Comparison of ENCODE assay signal across 34 cellular contexts in genomic region chr12:13258717-13259119, GRCh38.
"Had no signal": no experiment of that assay in that cellular context is flagged by ENCODE, and none has a peak within 500 bp of the region (broad histone marks: within the 10 kb centered on the region; RNA-seq: fewer than 3 reads in every experiment).

No MANE protein-coding gene starts in this region.

- H3K4me2 ChIP-seq: smooth muscle cell had no signal

- H3K9me3 Mint-ChIP-seq: activated T-cell treated with anti-CD3 and anti-CD28 coated beads, Interleukin-2, amount 50 U/mL, for 72 hours; effector memory CD8-positive, alpha-beta T cell; immature natural killer cell; naive thymus-derived CD8-positive, alpha-beta T cell; stimulated activated naive CD8-positive, alpha-beta T cell treated with anti-CD3 and anti-CD28 coated beads, Interleukin-15, amount 100 ng/mL, for 72 hours; T-helper 2 cell treated with Interferon-gamma antibody and Interleukin-4, amounts not matched to agents 5 μg/mL and 100 μg/mL, for 36 hours had no signal

- H3K36me3 Mint-ChIP-seq: activated naive CD8-positive, alpha-beta T cell treated with anti-CD3 and anti-CD28 coated beads for 36 hours; immature natural killer cell; naive thymus-derived CD8-positive, alpha-beta T cell; stimulated activated memory B cell treated with anti-CD40 and anti-IgM and Interleukin-4, amounts not matched to agents 10 μg/mL and 1 μg/mL and 100 μg/mL, for 72 hours had no signal

- H3K27me3 ChIP-seq: adrenal gland, body of pancreas, cardiac muscle cell, colonic mucosa, right atrium auricular region, thyroid gland, upper lobe of right lung had no signal

- H3K4me3 ChIP-seq: adrenal gland, body of pancreas, cardiac muscle cell, colonic mucosa, lower lobe of right lung, right atrium auricular region, smooth muscle cell, thyroid gland, upper lobe of right lung had no signal

- ATAC-seq: activated CD4-positive, alpha-beta T cell treated with anti-CD3 and anti-CD28 coated beads for 36 hours; activated T-cell treated with anti-CD3 and anti-CD28 coated beads, Interleukin-2, amount 50 U/mL, for 72 hours; body of pancreas; effector memory CD8-positive, alpha-beta T cell; left lobe of liver; naive thymus-derived CD8-positive, alpha-beta T cell; stimulated activated memory B cell treated with anti-CD40 and anti-IgM and Interleukin-4, amounts not matched to agents 10 μg/mL and 1 μg/mL and 100 μg/mL, for 72 hours; stimulated activated naive CD8-positive, alpha-beta T cell treated with anti-CD3 and anti-CD28 coated beads, Interleukin-15, amount 100 ng/mL, for 72 hours; upper lobe of right lung had no signal

- H3K27ac Mint-ChIP-seq: activated CD4-positive, alpha-beta T cell treated with anti-CD3 and anti-CD28 coated beads for 36 hours; activated naive CD8-positive, alpha-beta T cell treated with anti-CD3 and anti-CD28 coated beads for 36 hours; activated T-cell treated with anti-CD3 and anti-CD28 coated beads, Interleukin-2, amount 50 U/mL, for 72 hours; effector memory CD8-positive, alpha-beta T cell; immature natural killer cell; naive thymus-derived CD8-positive, alpha-beta T cell; stimulated activated memory B cell treated with anti-CD40 and anti-IgM and Interleukin-4, amounts not matched to agents 10 μg/mL and 1 μg/mL and 100 μg/mL, for 72 hours; T-helper 2 cell treated with Interferon-gamma antibody and Interleukin-4, amounts not matched to agents 5 μg/mL and 100 μg/mL, for 36 hours had no signal

- H3K4me1 ChIP-seq: colonic mucosa had no signal

- DNase-seq: activated CD4-positive, alpha-beta T cell treated with anti-CD3 and anti-CD28 coated beads for 36 hours; activated CD4-positive, alpha-beta T cell treated with anti-CD3 and anti-CD28 coated beads, Interleukin-2, amount 50 U/mL, for 4 hours; activated CD4-positive, CD25-positive, alpha-beta regulatory T cell; activated effector memory CD4-positive, alpha-beta T cell treated with Interleukin-2 at 50 U/mL for 16 hours; activated naive CD4-positive, alpha-beta T cell treated with Interleukin-2 at 50 U/mL for 16 hours; activated naive CD8-positive, alpha-beta T cell treated with anti-CD3 and anti-CD28 coated beads for 36 hours; activated T-cell treated with anti-CD3 and anti-CD28 coated beads for 4 hours; activated T-cell treated with anti-CD3 and anti-CD28 coated beads, Interleukin-2, amount 50 U/mL, for 72 hours; adrenal gland; aorta; body of pancreas; cerebellar nuclear complex; colonic mucosa; effector memory CD8-positive, alpha-beta T cell; foreskin fibroblast; head of caudate nucleus; hypothalamus; immature natural killer cell; lower lobe of right lung; naive thymus-derived CD8-positive, alpha-beta T cell; stimulated activated CD4-positive, alpha-beta T cell treated with anti-CD3 and anti-CD28 coated beads, Interleukin-1b, Interleukin-23, amount 100 ng/mL, for 48 hours; stimulated activated CD4-positive, alpha-beta T cell treated with anti-CD3 and anti-CD28 coated beads, Interleukin-4, amount 100 ng/mL, for 4 hours; stimulated activated CD8-positive, alpha-beta memory T cell treated with anti-CD3 and anti-CD28 coated beads, Interleukin-4, amount 100 ng/mL, for 48 hours; stimulated activated naive CD8-positive, alpha-beta T cell treated with anti-CD3 and anti-CD28 coated beads, Interleukin-15, amount 100 ng/mL, for 72 hours; substantia nigra; T-helper 1 cell; thyroid gland; upper lobe of right lung had no signal

- H3K9me3 ChIP-seq: adrenal gland, body of pancreas, colonic mucosa, lower lobe of right lung, right atrium auricular region, thyroid gland, upper lobe of right lung had no signal

- H3K27me3 Mint-ChIP-seq: activated CD4-positive, alpha-beta T cell treated with anti-CD3 and anti-CD28 coated beads for 36 hours; stimulated activated naive CD8-positive, alpha-beta T cell treated with anti-CD3 and anti-CD28 coated beads, Interleukin-15, amount 100 ng/mL, for 72 hours had no signal

- H3K36me3 ChIP-seq: adrenal gland, cardiac muscle cell, colonic mucosa, lower lobe of right lung, right atrium auricular region, thyroid gland, upper lobe of right lung had no signal

- H3K4me3 Mint-ChIP-seq: activated CD4-positive, alpha-beta T cell treated with anti-CD3 and anti-CD28 coated beads for 36 hours; activated naive CD8-positive, alpha-beta T cell treated with anti-CD3 and anti-CD28 coated beads for 36 hours; activated T-cell treated with anti-CD3 and anti-CD28 coated beads, Interleukin-2, amount 50 U/mL, for 72 hours; effector memory CD8-positive, alpha-beta T cell; immature natural killer cell; naive thymus-derived CD8-positive, alpha-beta T cell; stimulated activated memory B cell treated with anti-CD40 and anti-IgM and Interleukin-4, amounts not matched to agents 10 μg/mL and 1 μg/mL and 100 μg/mL, for 72 hours; stimulated activated naive CD8-positive, alpha-beta T cell treated with anti-CD3 and anti-CD28 coated beads, Interleukin-15, amount 100 ng/mL, for 72 hours; T-helper 2 cell treated with Interferon-gamma antibody and Interleukin-4, amounts not matched to agents 5 μg/mL and 100 μg/mL, for 36 hours had no signal

- H3K27ac ChIP-seq: adrenal gland, body of pancreas, cardiac muscle cell, colonic mucosa, right atrium auricular region, thyroid gland, upper lobe of right lung had no signal
